In genomic region chr1:98048234-98048633, GRCh38 we compare ENCODE assay signal across 1 cellular context.
TF ChIP-seq lines count a peak whose summit lies in the region.

No MANE protein-coding gene starts in this region.

TF ChIP-seq in GM12878, 131 proteins besides CTCF, POLR2A, EP300 and RAD21 (continued from another document):
- TF ChIP-seq NKRF (conservative IDR thresholded peaks at IDR 0.05) (no peak), ZNF207 (IDR thresholded peaks at IDR 0.05; ENCODE audit: borderline replicate concordance) (no peak), PAX5 (IDR thresholded peaks at IDR 0.05; ENCODE audit: borderline replicate concordance, low read depth, low read length) (0 out of 2 replicates have a peak, but pooled peaks have one; percentile 18), TARDBP (IDR thresholded peaks at IDR 0.05; ENCODE audit: borderline replicate concordance) (no peak), HDAC6 (IDR thresholded peaks at IDR 0.05; ENCODE audit: unreplicated experiment) (no peak), SMARCA5 (IDR thresholded peaks at IDR 0.05) (peak; percentile 37; the same call in 1 of the 2 replicates), RCOR1 (conservative IDR thresholded peaks at IDR 0.05; ENCODE audit: low read depth, low read length) (peak; percentile 77; the same call in 1 of the 2 replicates), TCF3 (IDR thresholded peaks at IDR 0.05; ENCODE audit: borderline replicate concordance, insufficient read depth, low read depth, low read length) (no peak), ZNF592 (IDR thresholded peaks at IDR 0.05) (no peak), ZBTB40 (IDR thresholded peaks at IDR 0.05; ENCODE audit: borderline replicate concordance) (peak; percentile 53; the same call in 1 of the 2 replicates), FOXK2 (IDR thresholded peaks at IDR 0.05) (no peak), STAT3 (IDR thresholded peaks at IDR 0.05; ENCODE audit: low read depth, low read length) (no peak), MYB (IDR thresholded peaks at IDR 0.05; ENCODE audit: borderline replicate concordance, low read depth, low read length) (no peak), PBX3 (IDR thresholded peaks at IDR 0.05; ENCODE audit: insufficient replicate concordance, low read depth, low read length) (no peak), BHLHE40 (IDR thresholded peaks at IDR 0.05; ENCODE audit: borderline replicate concordance in 1 of 2, low read depth in 2 of 2, low read length in 1 of 2) (peak in 1 of 2 experiments; percentile 25; a peak in 1 of 4 replicates), YBX1 (IDR thresholded peaks at IDR 0.05) (no peak), HDAC2 (IDR thresholded peaks at IDR 0.05) (no peak), SMAD5 (IDR thresholded peaks at IDR 0.05; ENCODE audit: low read depth) (no peak), ZNF24 (IDR thresholded peaks at IDR 0.05) (0 out of 2 replicates have a peak, but pooled peaks have one; percentile 33), KAT2A (conservative IDR thresholded peaks at IDR 0.05; ENCODE audit: control insufficient read depth, low read depth, low read length) (no peak), JUND (IDR thresholded peaks at IDR 0.05; ENCODE audit: low read depth, low read length) (no peak), ASH2L (IDR thresholded peaks at IDR 0.05; ENCODE audit: borderline replicate concordance, low read depth) (no peak), CBFB (IDR thresholded peaks at IDR 0.05; ENCODE audit: low read depth) (no peak)
TF ChIP-seq in GM12878: peak in this region for 8.
